8 cellular contexts compared by ENCODE assay signal in the genomic region with DNA sequence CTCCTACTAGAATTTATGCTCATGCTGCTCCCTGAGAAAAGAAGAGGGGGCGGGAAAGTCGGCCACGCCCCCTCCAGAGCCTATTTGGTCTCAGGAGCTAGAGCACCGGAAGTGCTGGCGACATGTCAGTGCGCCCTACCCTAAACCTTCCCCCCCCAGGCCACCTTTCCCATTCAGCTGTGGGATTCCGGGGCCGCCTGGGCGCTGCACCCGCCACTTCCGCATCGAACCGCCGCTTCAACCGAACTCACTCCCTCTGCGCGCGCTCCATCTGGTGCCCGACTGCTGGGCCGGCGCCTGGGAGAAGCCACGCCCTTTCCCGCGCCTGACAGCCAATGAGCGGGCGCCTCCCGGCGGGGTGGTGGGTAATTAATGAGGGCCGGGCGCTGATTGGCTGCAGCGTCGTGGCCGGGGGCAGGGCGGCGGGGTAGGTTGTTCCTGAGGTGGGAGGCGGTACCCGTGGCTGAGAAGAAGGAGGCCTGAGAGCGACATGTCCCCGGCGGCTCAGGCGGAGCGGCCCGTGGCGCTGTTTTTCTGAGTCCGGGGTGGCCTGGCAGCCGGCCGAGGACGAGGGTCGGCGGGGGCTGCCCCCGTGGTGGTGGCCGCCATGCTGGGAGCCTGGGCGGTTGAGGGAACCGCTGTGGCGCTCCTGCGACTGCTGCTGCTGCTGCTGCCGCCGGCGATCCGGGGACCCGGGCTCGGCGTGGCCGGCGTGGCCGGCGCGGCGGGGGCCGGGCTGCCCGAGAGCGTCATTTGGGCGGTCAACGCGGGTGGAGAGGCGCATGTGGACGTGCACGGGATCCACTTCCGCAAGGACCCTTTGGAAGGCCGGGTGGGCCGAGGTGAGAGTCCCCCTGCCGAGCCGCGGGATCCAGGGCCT. TPM values are rescaled to one million over a fixed set of nuclear protein-coding genes. Genes with fewer than 3 reads are reported as not detected.
DNase-seq lines count a peak whose midpoint lies in the region; ATAC-seq and TF ChIP-seq lines count a peak whose summit lies in the region.

A gene with protein sequence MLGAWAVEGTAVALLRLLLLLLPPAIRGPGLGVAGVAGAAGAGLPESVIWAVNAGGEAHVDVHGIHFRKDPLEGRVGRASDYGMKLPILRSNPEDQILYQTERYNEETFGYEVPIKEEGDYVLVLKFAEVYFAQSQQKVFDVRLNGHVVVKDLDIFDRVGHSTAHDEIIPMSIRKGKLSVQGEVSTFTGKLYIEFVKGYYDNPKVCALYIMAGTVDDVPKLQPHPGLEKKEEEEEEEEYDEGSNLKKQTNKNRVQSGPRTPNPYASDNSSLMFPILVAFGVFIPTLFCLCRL (plus strand): TSS at position 460 of the 880 bp plus-strand sequence. CDS start 148 bp downstream, at position 608.

- H3K79me2 ChIP-seq in PC-3 (ENCODE audit: low read length) = peaks cover 50% of the 10 kb centered on the region

- intact Hi-C loops in PC-3 (cut with micrococcal nuclease) = loop anchor here (1.0 to 5.0 kb wide), 4 partner anchors 38 to 395 kb away; a partner anchor contains a TSS

- H3K27ac ChIP-seq in PC-3 (ENCODE audit: low read length) = peak within 1 kb of the TSS; percentile 93
- H3K27ac ChIP-seq in epithelial cell of prostate = peak within 1 kb of the TSS; percentile 85

- no peaks in the 10 kb centered on the region for H3K27me3 ChIP-seq in PC-3 (ENCODE audit: low read length)

- H3K9ac ChIP-seq in PC-3 (ENCODE audit: low read length) = peak within 1 kb of the TSS; percentile 95

- TF ChIP-seq RAD21 in Ishikawa (IDR thresholded peaks at IDR 0.05; ENCODE audit: low read depth) = peak; percentile 32; the same call in 1 of the 2 replicates

- H3F3A ChIP-seq in PC-3 (ENCODE audit: low read length, unreplicated experiment) = no peaks in the 10 kb centered on the region

- CTCF ChIA-PET in PC-3 (lab: Charles Lee) = interaction anchor here (1.1 kb wide), 1 partner anchor 38 kb away, joined by 6 read pairs; no protein-coding TSS in a partner anchor

- DNase-seq in DMS53 (lab: John Stamatoyannopoulos, UW) (peak; percentile 99), PC-3 (peak; percentile 98), activated T-cell treated with anti-CD3 and anti-CD28 coated beads for 48 hours (ENCODE audit: low read depth) (peak; percentile 100), epithelial cell of prostate (ENCODE audit: low read depth, low spot score) (peak; percentile 83), mucosa of gallbladder (ENCODE audit: low spot score) (peak; percentile 99)
- peak; percentile 97 to 99 for DNase-seq in stimulated activated CD8-positive, alpha-beta memory T cell treated with anti-CD3 and anti-CD28 coated beads, Interleukin-4, amount 100 ng/mL, for 4 hours (ENCODE audit: low read depth in 2 of 2, low spot score in 1 of 2)

- no peak for TF ChIP-seq EP300 in Ishikawa (IDR thresholded peaks at IDR 0.05; ENCODE audit: borderline replicate concordance)

- BruUV-seq in PC-3 (replicated peaks; lab: Mats Ljungman, UMichigan) = no TSS peak

- peaks cover 39% of the 10 kb centered on the region for H4K20me1 ChIP-seq in PC-3 (ENCODE audit: low read length)

- peak within 1 kb of the TSS; percentile 98 for H3K4me2 ChIP-seq in PC-3 (ENCODE audit: low read length)

- peak; percentile 18; the same call in 1 of the 2 replicates for TF ChIP-seq CTCF in PC-3 (conservative IDR thresholded peaks at IDR 0.05; ENCODE audit: low read depth, low read length)

- POLR2A ChIA-PET in PC-3 (lab: Charles Lee; ENCODE audit: unreplicated experiment) = no interaction called here

- H3K9me2 ChIP-seq in PC-3 (replicated peaks; ENCODE audit: low read length) = no peaks in the 10 kb centered on the region

- H3K36me3 ChIP-seq in PC-3 (ENCODE audit: low read depth, low read length) = no peaks in the 10 kb centered on the region

- no peaks in the 10 kb centered on the region for H3K9me3 ChIP-seq in PC-3 (ENCODE audit: low read length)

- ATAC-seq in GM21576 (IDR thresholded peaks at IDR 0.05; ENCODE audit: unreplicated experiment) (peak; percentile 59), PC-3 (peak; percentile 76)

- peaks cover 34% of the 10 kb centered on the region for H3K4me1 ChIP-seq in PC-3 (ENCODE audit: insufficient read depth, low read length)

- peak within 1 kb of the TSS; percentile 85 for H2AFZ ChIP-seq in PC-3 (ENCODE audit: low read length)

- H3K4me3 ChIP-seq in PC-3 (ENCODE audit: low read length) = peak within 1 kb of the TSS; percentile 96

TF ChIP-seq in Ishikawa, 13 proteins besides CTCF, POLR2A, EP300 and RAD21:
- TF ChIP-seq TCF12 (IDR thresholded peaks at IDR 0.05; ENCODE audit: low read depth) = peak; percentile 62
- TF ChIP-seq TEAD4 (IDR thresholded peaks at IDR 0.05) = peak; percentile 51
- TF ChIP-seq NFIC (IDR thresholded peaks at IDR 0.05) = 0 out of 2 replicates have a peak, but pooled peaks have one; percentile 18
- TF ChIP-seq CREB1 (IDR thresholded peaks at IDR 0.05; ENCODE audit: low read depth) = no peak
- TF ChIP-seq FOXM1 (IDR thresholded peaks at IDR 0.05; ENCODE audit: borderline replicate concordance, low read depth) = peak; percentile 63
- peak; percentile 80 for TF ChIP-seq YY1 (IDR thresholded peaks at IDR 0.05; ENCODE audit: low read depth)
- TF ChIP-seq ZBTB7A (IDR thresholded peaks at IDR 0.05; ENCODE audit: low read depth) = no peak; the same call in 1 of the 2 replicates
- TF ChIP-seq, protein P1, sequence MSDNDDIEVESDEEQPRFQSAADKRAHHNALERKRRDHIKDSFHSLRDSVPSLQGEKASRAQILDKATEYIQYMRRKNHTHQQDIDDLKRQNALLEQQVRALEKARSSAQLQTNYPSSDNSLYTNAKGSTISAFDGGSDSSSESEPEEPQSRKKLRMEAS (IDR thresholded peaks at IDR 0.05) = peak; percentile 73
- TF ChIP-seq EGR1 (IDR thresholded peaks at IDR 0.05) = no peak
- TF ChIP-seq, protein P2, sequence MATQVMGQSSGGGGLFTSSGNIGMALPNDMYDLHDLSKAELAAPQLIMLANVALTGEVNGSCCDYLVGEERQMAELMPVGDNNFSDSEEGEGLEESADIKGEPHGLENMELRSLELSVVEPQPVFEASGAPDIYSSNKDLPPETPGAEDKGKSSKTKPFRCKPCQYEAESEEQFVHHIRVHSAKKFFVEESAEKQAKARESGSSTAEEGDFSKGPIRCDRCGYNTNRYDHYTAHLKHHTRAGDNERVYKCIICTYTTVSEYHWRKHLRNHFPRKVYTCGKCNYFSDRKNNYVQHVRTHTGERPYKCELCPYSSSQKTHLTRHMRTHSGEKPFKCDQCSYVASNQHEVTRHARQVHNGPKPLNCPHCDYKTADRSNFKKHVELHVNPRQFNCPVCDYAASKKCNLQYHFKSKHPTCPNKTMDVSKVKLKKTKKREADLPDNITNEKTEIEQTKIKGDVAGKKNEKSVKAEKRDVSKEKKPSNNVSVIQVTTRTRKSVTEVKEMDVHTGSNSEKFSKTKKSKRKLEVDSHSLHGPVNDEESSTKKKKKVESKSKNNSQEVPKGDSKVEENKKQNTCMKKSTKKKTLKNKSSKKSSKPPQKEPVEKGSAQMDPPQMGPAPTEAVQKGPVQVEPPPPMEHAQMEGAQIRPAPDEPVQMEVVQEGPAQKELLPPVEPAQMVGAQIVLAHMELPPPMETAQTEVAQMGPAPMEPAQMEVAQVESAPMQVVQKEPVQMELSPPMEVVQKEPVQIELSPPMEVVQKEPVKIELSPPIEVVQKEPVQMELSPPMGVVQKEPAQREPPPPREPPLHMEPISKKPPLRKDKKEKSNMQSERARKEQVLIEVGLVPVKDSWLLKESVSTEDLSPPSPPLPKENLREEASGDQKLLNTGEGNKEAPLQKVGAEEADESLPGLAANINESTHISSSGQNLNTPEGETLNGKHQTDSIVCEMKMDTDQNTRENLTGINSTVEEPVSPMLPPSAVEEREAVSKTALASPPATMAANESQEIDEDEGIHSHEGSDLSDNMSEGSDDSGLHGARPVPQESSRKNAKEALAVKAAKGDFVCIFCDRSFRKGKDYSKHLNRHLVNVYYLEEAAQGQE (IDR thresholded peaks at IDR 0.05; ENCODE audit: low read depth) = no peak
- TF ChIP-seq TAF1 (IDR thresholded peaks at IDR 0.05; ENCODE audit: low read depth) = peak; percentile 85
- TF ChIP-seq, protein P3, sequence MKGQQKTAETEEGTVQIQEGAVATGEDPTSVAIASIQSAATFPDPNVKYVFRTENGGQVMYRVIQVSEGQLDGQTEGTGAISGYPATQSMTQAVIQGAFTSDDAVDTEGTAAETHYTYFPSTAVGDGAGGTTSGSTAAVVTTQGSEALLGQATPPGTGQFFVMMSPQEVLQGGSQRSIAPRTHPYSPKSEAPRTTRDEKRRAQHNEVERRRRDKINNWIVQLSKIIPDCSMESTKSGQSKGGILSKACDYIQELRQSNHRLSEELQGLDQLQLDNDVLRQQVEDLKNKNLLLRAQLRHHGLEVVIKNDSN (IDR thresholded peaks at IDR 0.05) = peak; percentile 39; the same call in 1 of the 2 replicates
- TF ChIP-seq CEBPB (IDR thresholded peaks at IDR 0.05) = no peak
TF ChIP-seq in Ishikawa: peak in this region for 8.

RNA-seq across cellular contexts. Expression of the gene that starts here (rescaled TPM):
- total RNA-seq in PC-3 (2014; rRNA removed) (158 and 166 TPM in 2 replicates), mucosa of gallbladder (335 TPM)

Comparison
In these comparisons a context has a peak if more than half of its experiments do, and no peak if none do; other contexts are left out.
1. Peak in every context shown above with its lines: DNase-seq, ATAC-seq, H3K4me3 ChIP-seq and H3K27ac ChIP-seq.